30 cellular contexts compared by ENCODE assay signal in genomic region chr3:70808881-70809280, GRCh38.
"Had no signal": no experiment of that assay in that cellular context is flagged by ENCODE, and none has a peak within 500 bp of the region (broad histone marks: within the 10 kb centered on the region; RNA-seq: fewer than 3 reads in every experiment).

No MANE protein-coding gene starts in this region.

- H3K79me2 ChIP-seq: parathyroid adenoma had no signal

- H2AFZ ChIP-seq: parathyroid adenoma had no signal

- ATAC-seq: naive thymus-derived CD8-positive, alpha-beta T cell; natural killer cell treated with Interleukin-12 subunit alpha and Interleukin-12 subunit beta and Interleukin-15 and Interleukin-18, amount 100 ng/mL, for 72 hours; psoas muscle; right cardiac atrium; right lobe of liver; stimulated activated memory B cell treated with anti-CD40 and anti-IgM and Interleukin-4, amounts not matched to agents 10 μg/mL and 1 μg/mL and 100 μg/mL, for 72 hours; stimulated activated naive CD8-positive, alpha-beta T cell treated with anti-CD3 and anti-CD28 coated beads, Interleukin-15, amount 100 ng/mL, for 72 hours; stimulated activated naive CD8-positive, alpha-beta T cell treated with anti-CD3 and anti-CD28 coated beads, Interleukin-15, Interleukin-2, amounts not matched to agents 100 U/mL and 50 U/mL, for 24 hours had no signal

- H3K9me3 ChIP-seq: neutrophil, psoas muscle, right lobe of liver, sigmoid colon, spleen, thoracic aorta, thyroid gland, tibial nerve, upper lobe of left lung, vagina had no signal

- H3K36me3 ChIP-seq: neutrophil, right lobe of liver, sigmoid colon, spleen, thoracic aorta, thyroid gland, tibial nerve, upper lobe of left lung, vagina had no signal

- FAIRE-seq: small intestine, urothelium cell line had no signal

- H3K9ac ChIP-seq: parathyroid adenoma had no signal

- DNase-seq: naive B cell; naive thymus-derived CD8-positive, alpha-beta T cell; nephron progenitor cell; nucleus accumbens; posterior cingulate gyrus; psoas muscle; right cardiac atrium; right lobe of liver; sigmoid colon; small intestine; spleen; stimulated activated CD4-positive, alpha-beta T cell treated with anti-CD3 and anti-CD28 coated beads, Interleukin-12 subunit alpha, Interleukin-12 subunit beta, amount 100 ng/mL, for 4 hours; stimulated activated CD4-positive, alpha-beta T cell treated with anti-CD3 and anti-CD28 coated beads, Interleukin-1b, Interleukin-23, amount 100 ng/mL, for 48 hours; stimulated activated CD4-positive, alpha-beta T cell treated with anti-CD3 and anti-CD28 coated beads, Interleukin-4, amount 100 ng/mL, for 1 hour; stimulated activated CD4-positive, alpha-beta T cell treated with anti-CD3 and anti-CD28 coated beads, Interleukin-4, amount 100 ng/mL, for 4 hours; stimulated activated CD8-positive, alpha-beta memory T cell treated with anti-CD3 and anti-CD28 coated beads, Interleukin-4, amount 100 ng/mL, for 48 hours; stimulated activated naive CD4-positive, alpha-beta T cell; stimulated activated naive CD8-positive, alpha-beta T cell treated with anti-CD3 and anti-CD28 coated beads, Interleukin-15, amount 100 ng/mL, for 72 hours; stimulated activated naive CD8-positive, alpha-beta T cell treated with anti-CD3 and anti-CD28 coated beads, Interleukin-15, Interleukin-2, amounts not matched to agents 100 U/mL and 50 U/mL, for 24 hours; thyroid gland; trophoblast cell; upper lobe of left lung had no signal

- H3K27me3 ChIP-seq: neutrophil, right lobe of liver, sigmoid colon, spleen, thyroid gland, tibial nerve, upper lobe of left lung, vagina had no signal

- H3K4me1 ChIP-seq: parathyroid adenoma, psoas muscle, right lobe of liver, spleen, thyroid gland, vagina had no signal

- H3K4me3 ChIP-seq: psoas muscle, right lobe of liver, sigmoid colon, spleen, thoracic aorta, thyroid gland, tibial nerve, upper lobe of left lung, vagina had no signal

- H3K27ac ChIP-seq: neutrophil, parathyroid adenoma, psoas muscle, right lobe of liver, sigmoid colon, spleen, thoracic aorta, thyroid gland, tibial nerve, upper lobe of left lung, vagina had no signal
